22 cellular contexts compared by ENCODE assay signal in genomic region chr18:60018801-60019462, GRCh38.
A peak's percentile ranks its signal among the peaks of the same experiment; 100 is the strongest.
DNase-seq lines count a peak whose midpoint lies in the region; ATAC-seq, FAIRE-seq and TF ChIP-seq lines count a peak whose summit lies in the region.
"Had no signal": no experiment of that assay in that cellular context is flagged by ENCODE, and none has a peak within 500 bp of the region (broad histone marks: within the 10 kb centered on the region; RNA-seq: fewer than 3 reads in every experiment).

No MANE protein-coding gene starts in this region.

- no peak for TF ChIP-seq CTCF in RWPE2 (IDR thresholded peaks at IDR 0.05; ENCODE audit: poor library complexity, severe bottlenecking)

- H3K4me1 ChIP-seq in GM23248 (ENCODE audit: insufficient read depth), result peaks cover 40% of the 10 kb centered on the region
- peaks cover 14% of the 10 kb centered on the region for H3K4me1 ChIP-seq in RWPE2 (ENCODE audit: insufficient read depth, poor library complexity, severe bottlenecking)
- H3K4me1 ChIP-seq: right atrium auricular region had no signal

- DNase-seq in GM23248, result peak; percentile 69
- DNase-seq in RWPE2 (ENCODE audit: low spot score), result no peak
- no peak for DNase-seq in epithelial cell of prostate (ENCODE audit: low read depth, low spot score)
- DNase-seq in urothelium cell line (ENCODE audit: low spot score), result peak; percentile 7
- no peak for DNase-seq in COR-L47 (lab: John Stamatoyannopoulos, UW)
- DNase-seq: activated CD4-positive, alpha-beta T cell treated with anti-CD3 and anti-CD28 coated beads, Interleukin-2, amount 50 U/mL, for 48 hours; amygdala; GDM1; hippocampal formation; KBM-7; NCI-H2029 treated with DMSO at 0.1 percent for 48 hours; NCI-H446 treated with DMSO at 0.1 percent for 48 hours; nucleus accumbens; SHP77 treated with DMSO at 0.1 percent for 48 hours; T-helper 17 cell; WERI-Rb-1 had no signal

- no peak overlapping the region for H2AFZ ChIP-seq in GM23248

- H3K4me3 ChIP-seq in GM23248, result peak overlapping the region; percentile 32; the same call in 1 of the 2 replicates
- no peak overlapping the region for H3K4me3 ChIP-seq in RWPE2 (ENCODE audit: severe bottlenecking)
- H3K4me3 ChIP-seq: BLaER1 treated with 17β-estradiol and CSF1 and Interleukin-3, amounts not matched to agents 10 nM and 100 nM; right atrium auricular region had no signal

- H3K9me3 ChIP-seq in GM23248 (ENCODE audit: low read depth) (no peaks in the 10 kb centered on the region), RWPE2 (ENCODE audit: severe bottlenecking) (no peaks in the 10 kb centered on the region)
- H3K9me3 ChIP-seq: BLaER1 treated with 17β-estradiol and CSF1 and Interleukin-3, amounts not matched to agents 10 nM and 100 nM; right atrium auricular region had no signal

- in situ Hi-C loops in GM23248 (cut with MboI), result loop anchor here (25.0 kb wide), 1 partner anchor 393 kb away; no protein-coding TSS in a partner anchor

- peak overlapping the region; percentile 66 for H3K4me2 ChIP-seq in GM23248 (ENCODE audit: unreplicated experiment)
- H3K4me2 ChIP-seq: BLaER1 treated with 17β-estradiol and CSF1 and Interleukin-3, amounts not matched to agents 10 nM and 100 nM had no signal

- H3F3A ChIP-seq in GM23248 (ENCODE audit: insufficient read depth), result peaks cover 28% of the 10 kb centered on the region

- peak overlapping the region; percentile 64 for H3K27ac ChIP-seq in GM23248
- H3K27ac ChIP-seq in RWPE2 (ENCODE audit: poor library complexity, severe bottlenecking), result peak overlapping the region; percentile 51
- H3K27ac ChIP-seq in epithelial cell of prostate, result peak overlapping the region; percentile 73
- H3K27ac ChIP-seq: BLaER1 treated with 17β-estradiol and CSF1 and Interleukin-3, amounts not matched to agents 10 nM and 100 nM; right atrium auricular region; WERI-Rb-1 had no signal

- no peaks in the 10 kb centered on the region for H3K27me3 ChIP-seq in GM23248 (replicated peaks; ENCODE audit: insufficient read depth)
- no peaks in the 10 kb centered on the region for H3K27me3 ChIP-seq in RWPE2 (ENCODE audit: insufficient read depth, poor library complexity, severe bottlenecking)
- H3K27me3 ChIP-seq: BLaER1 treated with 17β-estradiol and CSF1 and Interleukin-3, amounts not matched to agents 10 nM and 100 nM; right atrium auricular region had no signal

- H3K36me3 ChIP-seq in GM23248 (ENCODE audit: low read depth) (no peaks in the 10 kb centered on the region), RWPE2 (ENCODE audit: low read depth) (no peaks in the 10 kb centered on the region)
- H3K36me3 ChIP-seq: BLaER1 treated with 17β-estradiol and CSF1 and Interleukin-3, amounts not matched to agents 10 nM and 100 nM; right atrium auricular region; WERI-Rb-1 had no signal

- no peaks in the 10 kb centered on the region for H3K9me2 ChIP-seq in GM23248 (ENCODE audit: insufficient read depth)

- no peaks in the 10 kb centered on the region for H4K20me1 ChIP-seq in GM23248 (ENCODE audit: insufficient read depth)
- H4K20me1 ChIP-seq: BLaER1 treated with 17β-estradiol and CSF1 and Interleukin-3, amounts not matched to agents 10 nM and 100 nM had no signal

- FAIRE-seq in urothelium cell line (lab: Jason Lieb, UNC), result no peak
- FAIRE-seq: GM19239 had no signal

- peak overlapping the region; percentile 38 for H3K9ac ChIP-seq in GM23248
- H3K9ac ChIP-seq: BLaER1 treated with 17β-estradiol and CSF1 and Interleukin-3, amounts not matched to agents 10 nM and 100 nM had no signal

- peak; percentile 66; the same call in 2 of the 3 replicates for ATAC-seq in RWPE2 (ENCODE audit: low read depth)
- ATAC-seq in GM18861 (IDR thresholded peaks at IDR 0.05; ENCODE audit: unreplicated experiment), result no peak
- no peak for ATAC-seq in HG03280 (IDR thresholded peaks at IDR 0.05; ENCODE audit: unreplicated experiment)
- ATAC-seq: HCT116, T-helper 17 cell had no signal

- no peaks in the 10 kb centered on the region for H3K79me2 ChIP-seq in GM23248 (ENCODE audit: insufficient read depth)

- 4% methylated on average over 3 of the region's 3 CpGs for WGBS in GM23248 (ENCODE audit: low coverage in 1 of 2, low lambda C conversion rate in 2 of 2, missing lambda C conversion rate in 2 of 2), 2 experiments

Comparison
In these comparisons a context has a peak if more than half of its experiments do, and no peak if none do; other contexts are left out.
1. DNase-seq: peak in GM23248 (single experiment) and urothelium cell line (single experiment); none in RWPE2 (single experiment), epithelial cell of prostate (single experiment) and COR-L47 (single experiment).
2. Peak in every context shown above with its lines, with median percentiles within 50 percentile points of each other: H3K27ac ChIP-seq.